29 cellular contexts compared by ENCODE assay signal in genomic region chr14:78875031-78875430, GRCh38.
"Had no signal": no experiment of that assay in that cellular context is flagged by ENCODE, and none has a peak within 500 bp of the region (broad histone marks: within the 10 kb centered on the region; RNA-seq: fewer than 3 reads in every experiment).

No MANE protein-coding gene starts in this region.

- DNase-seq: activated B cell treated with CpG ODN at 0.5 μM for 24 hours; activated CD4-positive, alpha-beta memory T cell treated with anti-CD3 and anti-CD28 coated beads for 36 hours; activated CD4-positive, alpha-beta T cell treated with anti-CD3 and anti-CD28 coated beads for 4 hours; activated CD4-positive, alpha-beta T cell treated with anti-CD3 and anti-CD28 coated beads, Interleukin-2, amount 10 ng/mL, durations not matched to agents 24 days and 14 days; activated CD4-positive, alpha-beta T cell treated with anti-CD3 and anti-CD28 coated beads, Interleukin-2, amount 50 U/mL, for 1 hour; activated CD4-positive, alpha-beta T cell treated with anti-CD3 and anti-CD28 coated beads, Interleukin-2, amount 50 U/mL, for 4 hours; activated CD4-positive, CD25-positive, alpha-beta regulatory T cell treated with anti-CD3 and anti-CD28 coated beads, Interleukin-2, amount 50 U/mL, for 72 hours; activated CD8-positive, alpha-beta memory T cell treated with anti-CD3 and anti-CD28 coated beads, Interleukin-2, amount 50 U/mL, for 4 hours; activated CD8-positive, alpha-beta T cell treated with anti-CD3 and anti-CD28 coated beads for 36 hours; activated effector memory CD4-positive, alpha-beta T cell treated with anti-CD3 and anti-CD28 coated beads, Interleukin-2, amount 50 U/mL, for 16 hours; activated gamma-delta T cell treated with Interleukin-2 at 50 U/mL for 16 hours; activated naive CD4-positive, alpha-beta T cell; activated naive CD4-positive, alpha-beta T cell treated with anti-CD3 and anti-CD28 coated beads for 36 hours; activated naive CD4-positive, alpha-beta T cell treated with anti-CD3 and anti-CD28 coated beads, Interleukin-2, amount 50 U/mL, for 16 hours; activated naive CD8-positive, alpha-beta T cell treated with anti-CD3 and anti-CD28 coated beads for 36 hours; activated T-cell treated with anti-CD3 and anti-CD28 coated beads for 4 hours; activated T-cell treated with anti-CD3 and anti-CD28 coated beads, Interleukin-2, amount 50 U/mL, for 1 hour; activated T-cell treated with anti-CD3 and anti-CD28 coated beads, Interleukin-2, amount 50 U/mL, for 4 hours; activated T-cell treated with anti-CD3 and anti-CD28 coated beads, Interleukin-2, amount 50 U/mL, for 72 hours; adrenal gland; amniotic stem cell; caudate nucleus; cerebellar nuclear complex; T-helper 1 cell; T-helper 2 cell; T-helper 9 cell had no signal

- H3K27ac ChIP-seq: adrenal gland, ascending aorta, cardiac muscle cell, VCaP had no signal
